24 cellular contexts compared by ENCODE assay signal in genomic region chr2:51413726-51414125, GRCh38.
"Had no signal": no experiment of that assay in that cellular context is flagged by ENCODE, and none has a peak within 500 bp of the region (broad histone marks: within the 10 kb centered on the region; RNA-seq: fewer than 3 reads in every experiment).

No MANE protein-coding gene starts in this region.

- ATAC-seq: effector memory CD8-positive, alpha-beta T cell; left ventricle myocardium superior; lower lobe of right lung; mucosa of descending colon; natural killer cell treated with Interleukin-12 subunit alpha and Interleukin-12 subunit beta and Interleukin-15 and Interleukin-18, amount 100 ng/mL, for 72 hours; right lobe of liver; stimulated activated naive CD8-positive, alpha-beta T cell treated with anti-CD3 and anti-CD28 coated beads, Interleukin-15, amount 100 ng/mL, for 72 hours had no signal

- H3K9ac ChIP-seq: parathyroid adenoma had no signal

- H3K4me1 ChIP-seq: esophagus squamous epithelium, lower lobe of right lung, parathyroid adenoma, right lobe of liver, suprapubic skin, transverse colon, vagina had no signal

- H3K36me3 ChIP-seq: esophagus squamous epithelium, lower lobe of right lung, neutrophil, right lobe of liver, suprapubic skin, transverse colon, vagina had no signal

- H2AFZ ChIP-seq: parathyroid adenoma had no signal

- H3K9me3 ChIP-seq: esophagus squamous epithelium, mucosa of descending colon, neutrophil, right lobe of liver, suprapubic skin, transverse colon, vagina had no signal

- H3K4me3 ChIP-seq: esophagus squamous epithelium, lower lobe of right lung, mucosa of descending colon, right lobe of liver, suprapubic skin, transverse colon, vagina had no signal

- H3K79me2 ChIP-seq: parathyroid adenoma had no signal

- H3K27ac ChIP-seq: esophagus squamous epithelium, lower lobe of right lung, neutrophil, parathyroid adenoma, right lobe of liver, suprapubic skin, transverse colon, vagina had no signal

- DNase-seq: cortex of kidney; effector memory CD8-positive, alpha-beta T cell; erythroblast; esophagus squamous epithelium; foreskin melanocyte; hypothalamus; immature natural killer cell; left ventricle myocardium superior; lower lobe of right lung; mucosa of descending colon; naive B cell; right lobe of liver; small intestine; stimulated activated CD4-positive, alpha-beta T cell treated with anti-CD3 and anti-CD28 coated beads, Interleukin-15, amount 100 ng/mL, for 24 hours; stimulated activated CD4-positive, alpha-beta T cell treated with anti-CD3 and anti-CD28 coated beads, Interleukin-2, amount 100 ng/mL, for 48 hours; stimulated activated CD8-positive, alpha-beta memory T cell treated with anti-CD3 and anti-CD28 coated beads, Interleukin-4, amount 100 ng/mL, for 48 hours; stimulated activated naive CD4-positive, alpha-beta T cell; stimulated activated naive CD8-positive, alpha-beta T cell treated with anti-CD3 and anti-CD28 coated beads, Interleukin-15, amount 100 ng/mL, for 72 hours; transverse colon had no signal

- H3K27me3 ChIP-seq: esophagus squamous epithelium, neutrophil, right lobe of liver, suprapubic skin, transverse colon, vagina had no signal
